In the genomic region with DNA sequence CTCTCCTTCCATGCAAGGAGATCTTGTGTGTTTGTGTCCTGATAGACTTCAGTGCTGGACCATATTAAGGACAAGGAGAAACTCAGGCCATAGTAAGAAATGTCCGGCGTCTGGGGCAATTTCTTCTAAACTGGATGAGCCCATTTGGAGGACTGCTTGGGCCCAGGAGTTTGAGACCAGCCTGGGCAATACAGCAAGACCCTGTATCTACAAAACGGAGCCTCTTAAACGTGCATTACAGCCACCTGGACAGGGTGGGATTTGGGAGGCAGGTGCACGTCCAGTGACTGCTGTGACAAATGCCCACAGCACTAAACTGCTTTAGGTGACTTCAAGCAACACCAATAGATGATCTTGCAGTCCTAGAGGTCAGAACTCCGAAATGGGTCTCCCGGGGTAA, we compare ENCODE assay signal across 1 cellular context.
TF ChIP-seq lines count a peak whose summit lies in the region.

No MANE protein-coding gene starts in this region.

TF ChIP-seq in H1, 55 proteins besides CTCF, POLR2A, EP300 and RAD21:
- TF ChIP-seq NANOG (IDR thresholded peaks at IDR 0.05; ENCODE audit: insufficient read depth, low read depth, low read length, poor library complexity, severe bottlenecking) (no peak), RBBP5 (IDR thresholded peaks at IDR 0.05; ENCODE audit: borderline replicate concordance, low read depth, low read length) (no peak), YY1 (IDR thresholded peaks at IDR 0.05; ENCODE audit: low read depth, low read length) (no peak), BRCA1 (IDR thresholded peaks at IDR 0.05; ENCODE audit: low read depth, low read length) (no peak), CREB1 (IDR thresholded peaks at IDR 0.05) (no peak), CHD2 (IDR thresholded peaks at IDR 0.05; ENCODE audit: low read length) (no peak), TAF7 (optimal IDR thresholded peaks at IDR 0.05; ENCODE audit: borderline replicate concordance, low read depth, low read length) (no peak), GTF2F1 (IDR thresholded peaks at IDR 0.05; ENCODE audit: borderline replicate concordance, low read depth, low read length) (no peak), NRF1 (IDR thresholded peaks at IDR 0.05; ENCODE audit: low read depth, low read length) (no peak), EZH2 (IDR thresholded peaks at IDR 0.05; ENCODE audit: low read depth, low read length, severe bottlenecking) (no peak)
- TF ChIP-seq, protein P1, sequence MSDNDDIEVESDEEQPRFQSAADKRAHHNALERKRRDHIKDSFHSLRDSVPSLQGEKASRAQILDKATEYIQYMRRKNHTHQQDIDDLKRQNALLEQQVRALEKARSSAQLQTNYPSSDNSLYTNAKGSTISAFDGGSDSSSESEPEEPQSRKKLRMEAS (IDR thresholded peaks at IDR 0.05), result no peak
